In the genomic region with DNA sequence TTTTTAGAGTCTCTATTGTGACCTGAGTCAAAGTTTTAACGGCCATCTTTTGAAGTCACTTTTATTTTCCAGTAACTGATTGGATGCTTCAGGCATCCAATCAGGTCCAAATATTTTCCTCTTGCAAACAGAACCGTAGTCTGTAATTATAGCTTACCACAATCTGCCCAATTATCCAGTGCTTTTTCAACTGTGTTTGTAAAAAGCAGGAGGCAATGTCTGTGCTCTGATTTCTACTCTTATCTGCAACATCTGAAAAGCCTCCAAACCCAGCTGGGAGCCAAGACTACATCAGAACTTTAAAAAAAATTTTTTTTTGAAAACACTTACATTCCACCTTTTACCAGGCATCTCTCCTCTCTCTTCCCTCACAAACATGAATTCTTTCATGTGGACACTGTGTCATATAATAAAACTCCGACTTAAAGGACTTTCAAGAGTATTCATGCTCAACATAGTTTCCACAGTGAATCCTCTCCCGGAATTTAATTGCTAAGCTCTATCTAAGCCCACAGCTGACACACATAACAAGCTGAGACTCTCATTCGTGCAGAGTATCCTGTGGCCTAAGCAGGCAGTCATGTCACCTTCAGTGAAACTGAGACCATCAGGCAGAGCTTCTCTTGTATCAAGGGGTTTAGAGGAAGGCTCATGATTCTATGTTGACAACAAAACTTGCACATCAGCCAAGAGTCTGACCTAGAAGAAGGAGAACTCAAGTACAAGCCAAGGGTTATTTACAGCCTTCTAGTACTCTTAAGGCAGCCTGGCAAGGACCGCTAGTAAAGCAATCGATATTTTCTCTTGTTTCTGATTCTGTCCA, we compare ENCODE assay signal across 15 cellular contexts.
DNase-seq lines count a peak whose midpoint lies in the region; ATAC-seq and TF ChIP-seq lines count a peak whose summit lies in the region.
"Had no signal": no experiment of that assay in that cellular context is flagged by ENCODE, and none has a peak within 500 bp of the region (broad histone marks: within the 10 kb centered on the region; RNA-seq: fewer than 3 reads in every experiment).

No MANE protein-coding gene starts in this region.

- DNase-seq in NCI-H1417 (lab: John Stamatoyannopoulos, UW) (peak in 2 of 3 experiments; percentile 57 to 58), NCI-H1417 treated with DMSO at 0.1 percent for 48 hours (lab: John Stamatoyannopoulos, UW) (no peak), NCI-H2029 (lab: John Stamatoyannopoulos, UW) (peak; percentile 70), fibroblast of villous mesenchyme (ENCODE audit: low read depth) (peak; percentile 46), sciatic nerve (ENCODE audit: low spot score) (no peak), tibial artery (no peak), foreskin keratinocyte (no peak)
- DNase-seq in CD4-positive, alpha-beta T cell, result no peak
- DNase-seq: activated CD4-positive, alpha-beta T cell treated with anti-CD3 and anti-CD28 coated beads for 48 hours; anterior cingulate cortex; effector memory CD8-positive, alpha-beta T cell; kidney glomerular epithelial cell; T-helper 17 cell had no signal

- H3K27me3 Mint-ChIP-seq in CD4-positive, alpha-beta T cell, result no peaks in the 10 kb centered on the region
- H3K27me3 Mint-ChIP-seq: effector memory CD8-positive, alpha-beta T cell; natural killer cell treated with Interleukin-12 subunit alpha and Interleukin-12 subunit beta and Interleukin-15 and Interleukin-18, amount 100 ng/mL, for 72 hours; T-helper 17 cell had no signal

- H3K4me1 ChIP-seq in tibial artery, result peaks cover 0 to 18% (median 10%) of the 10 kb centered on the region in 4 donors
- no peaks in the 10 kb centered on the region for H3K4me1 ChIP-seq in foreskin keratinocyte

- CTCF ChIA-PET in CD4-positive, alpha-beta T cell (lab: Charles Lee), result no interaction called here

- no peak overlapping the region for H3K4me3 Mint-ChIP-seq in CD4-positive, alpha-beta T cell
- H3K4me3 Mint-ChIP-seq: effector memory CD8-positive, alpha-beta T cell; natural killer cell treated with Interleukin-12 subunit alpha and Interleukin-12 subunit beta and Interleukin-15 and Interleukin-18, amount 100 ng/mL, for 72 hours; T-helper 17 cell had no signal

- TF ChIP-seq CTCF in fibroblast of villous mesenchyme (IDR thresholded peaks at IDR 0.05; ENCODE audit: insufficient read depth, low read depth, low read length) (no peak), tibial artery (IDR thresholded peaks at IDR 0.05) (no peak), foreskin keratinocyte (conservative IDR thresholded peaks at IDR 0.05) (no peak)
- no peak for TF ChIP-seq CTCF in CD4-positive, alpha-beta T cell (IDR thresholded peaks at IDR 0.05)

- H3K36me3 Mint-ChIP-seq in CD4-positive, alpha-beta T cell (ENCODE audit: low read depth), result no peaks in the 10 kb centered on the region
- H3K36me3 Mint-ChIP-seq: natural killer cell treated with Interleukin-12 subunit alpha and Interleukin-12 subunit beta and Interleukin-15 and Interleukin-18, amount 100 ng/mL, for 72 hours had no signal

- H3K9me3 ChIP-seq in CD4-positive, alpha-beta T cell (ENCODE audit: control insufficient read depth, low read length), result no peaks in the 10 kb centered on the region
- H3K9me3 ChIP-seq in tibial artery, result no peaks in the 10 kb centered on the region

- no peak overlapping the region for H3K27ac Mint-ChIP-seq in CD4-positive, alpha-beta T cell
- H3K27ac Mint-ChIP-seq: effector memory CD8-positive, alpha-beta T cell; natural killer cell treated with Interleukin-12 subunit alpha and Interleukin-12 subunit beta and Interleukin-15 and Interleukin-18, amount 100 ng/mL, for 72 hours; T-helper 17 cell had no signal

- intact Hi-C loops in sciatic nerve (cut with DNase I) (no loop called here), tibial artery (cut with DNase I; ENCODE audit: low total_unique reads) (no loop called here)
- intact Hi-C loops in CD4-positive, alpha-beta T cell (cut with DNase I, micrococcal nuclease), result no loop called here

- no peaks in the 10 kb centered on the region for H3K4me1 Mint-ChIP-seq in CD4-positive, alpha-beta T cell (ENCODE audit: low read depth)
- H3K4me1 Mint-ChIP-seq: T-helper 17 cell had no signal

- H3K27ac ChIP-seq in CD4-positive, alpha-beta T cell (ENCODE audit: low read depth, low read length), result no peak overlapping the region
- H3K27ac ChIP-seq in tibial artery, result no peak overlapping the region
- no peak overlapping the region for H3K27ac ChIP-seq in foreskin keratinocyte
- H3K27ac ChIP-seq: RWPE1 had no signal

- H3K4me3 ChIP-seq in fibroblast of villous mesenchyme (ENCODE audit: low read depth, low read length) (no peak overlapping the region), tibial artery (no peak overlapping the region)

- ATAC-seq in sciatic nerve (peak; percentile 15), foreskin keratinocyte (no peak)
- no peak for ATAC-seq in CD4-positive, alpha-beta T cell (ENCODE audit: poor library complexity)
- ATAC-seq: effector memory CD8-positive, alpha-beta T cell; natural killer cell treated with Interleukin-12 subunit alpha and Interleukin-12 subunit beta and Interleukin-15 and Interleukin-18, amount 100 ng/mL, for 72 hours; T-helper 17 cell had no signal

- H3K36me3 ChIP-seq in tibial artery, result no peaks in the 10 kb centered on the region

- no peaks in the 10 kb centered on the region for H3K27me3 ChIP-seq in CD4-positive, alpha-beta T cell (ENCODE audit: control insufficient read depth, insufficient read depth, low read length)
- no peaks in the 10 kb centered on the region for H3K27me3 ChIP-seq in tibial artery
- no peaks in the 10 kb centered on the region for H3K27me3 ChIP-seq in foreskin keratinocyte

- POLR2A ChIA-PET in CD4-positive, alpha-beta T cell (lab: Charles Lee), result no interaction called here

- H3K9me3 Mint-ChIP-seq in CD4-positive, alpha-beta T cell, result no peaks in the 10 kb centered on the region

Comparison
In these comparisons a context has a peak if more than half of its experiments do, and no peak if none do; other contexts are left out.
1. DNase-seq: peak in NCI-H1417 (2 of 3), NCI-H2029 (single experiment) and fibroblast of villous mesenchyme (single experiment); none in NCI-H1417 treated with DMSO at 0.1 percent for 48 hours (single experiment), sciatic nerve (single experiment), CD4-positive, alpha-beta T cell (0 of 10), tibial artery (0 of 2) and foreskin keratinocyte (0 of 2).